7 cellular contexts compared by ENCODE assay signal in the genomic region with DNA sequence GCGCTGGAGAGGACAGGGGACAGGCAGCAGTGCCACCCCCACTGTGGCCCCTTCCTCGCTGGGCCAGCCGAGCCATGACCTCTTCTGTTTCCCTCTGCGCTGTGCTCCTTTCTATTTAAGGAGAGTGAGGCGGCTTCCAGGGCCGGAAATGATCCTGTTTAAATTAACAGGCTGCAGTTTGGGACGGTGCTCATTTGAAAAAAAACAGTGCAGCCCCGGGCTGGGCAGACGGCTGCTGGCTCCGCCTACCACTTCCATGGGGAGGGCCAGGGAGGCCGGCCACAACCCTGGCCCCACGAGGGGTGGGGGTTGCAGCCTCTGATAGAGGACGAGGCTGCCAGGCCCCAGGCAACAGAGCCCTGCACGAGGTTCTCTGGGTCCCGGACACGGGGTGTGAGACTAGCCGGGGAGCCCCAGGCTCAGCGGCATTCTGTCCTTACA. TPM values are rescaled to one million over a fixed set of nuclear protein-coding genes. Genes with fewer than 3 reads are reported as not detected.
DNase-seq lines count a peak whose midpoint lies in the region; TF ChIP-seq lines count a peak whose summit lies in the region.
"Not testable (repeated sequence)": the region's sequence is repeated elsewhere in the genome, so short reads cannot be mapped to it uniquely, and the experiment has no call there.

No MANE protein-coding gene starts in this region.

- H3K9me3 Mint-ChIP-seq in brain, result not testable (repeated sequence)

- H3K27ac ChIP-seq in Peyer's patch (peak overlapping the region in 3 of 4 donors; percentile 42 to 87 (median 62)), smooth muscle cell (ENCODE audit: low read depth) (peak overlapping the region; percentile 66)
- not testable (repeated sequence) for H3K27ac ChIP-seq in iPS-20b (ENCODE audit: low read length)

- not testable (repeated sequence) for H2AFZ ChIP-seq in smooth muscle cell (ENCODE audit: low read depth)

- WGBS in smooth muscle cell (ENCODE audit: low lambda C conversion rate), result 3% methylated on average over 16 of the region's 18 CpGs

- not testable (repeated sequence) for H3K4me1 ChIP-seq in ES-I3 (ENCODE audit: insufficient read depth, low read length); iPS-20b (ENCODE audit: insufficient read depth, low read length)
- H3K4me1 ChIP-seq in Peyer's patch (peaks cover 0 to 38% (median 0%) of the 10 kb centered on the region in 4 donors), smooth muscle cell (ENCODE audit: low read depth) (peaks cover 13% of the 10 kb centered on the region)

- H3K4me1 Mint-ChIP-seq in brain, result peaks cover 40% of the 10 kb centered on the region

- not testable (repeated sequence) for H3F3A ChIP-seq in smooth muscle cell (ENCODE audit: low read depth)

- not testable (repeated sequence) for H3K9me3 ChIP-seq in ES-I3 (ENCODE audit: control insufficient read depth, insufficient read depth, low read length); Peyer's patch; iPS-20b (ENCODE audit: insufficient read depth, low read depth, low read length); smooth muscle cell (replicated peaks; ENCODE audit: low read depth)

- H3K27me3 ChIP-seq in Peyer's patch; iPS-20b (ENCODE audit: insufficient read depth, low read length); smooth muscle cell (ENCODE audit: low read depth): not testable (repeated sequence)

- H3K4me2 ChIP-seq in smooth muscle cell, result peak overlapping the region; percentile 84

- not testable (repeated sequence) for H3K36me3 Mint-ChIP-seq in brain

- H3K4me3 ChIP-seq in Peyer's patch, result peak overlapping the region in 2 of 4 donors; percentile 11 to 34
- H3K4me3 ChIP-seq in iPS-20b (ENCODE audit: low read length), result not testable (repeated sequence)
- H3K4me3 ChIP-seq in smooth muscle cell, result peak overlapping the region; percentile 38

- H3K4me3 Mint-ChIP-seq in brain, result peak overlapping the region; percentile 37 to 72 (median 62)

- TF ChIP-seq CTCF in Peyer's patch (IDR thresholded peaks at IDR 0.05); brain (conservative IDR thresholded peaks at IDR 0.05); smooth muscle cell (IDR thresholded peaks at IDR 0.05; ENCODE audit: borderline replicate concordance, insufficient read depth, poor library complexity, severe bottlenecking): not testable (repeated sequence)

- peak overlapping the region; percentile 12; the same call in 1 of the 2 replicates for H3K9ac ChIP-seq in ES-I3 (ENCODE audit: low read depth, low read length)
- H3K9ac ChIP-seq in iPS-20b (ENCODE audit: low read depth, low read length), result peak overlapping the region; percentile 27; the same call in 1 of the 2 replicates
- not testable (repeated sequence) for H3K9ac ChIP-seq in smooth muscle cell (ENCODE audit: low read depth)

- DNase-seq in Peyer's patch, result peak in 1 of 3 donors; percentile 43
- peak; percentile 49 for DNase-seq in fibroblast of gingiva (ENCODE audit: low read depth)
- peak; percentile 23 for DNase-seq in myocyte (ENCODE audit: low read depth)
- DNase-seq in smooth muscle cell (lab: John Stamatoyannopoulos, UW; ENCODE audit: unreplicated experiment), result not testable (repeated sequence)

- not testable (repeated sequence) for TF ChIP-seq POLR2A in Peyer's patch (IDR thresholded peaks at IDR 0.05)

- H3K27me3 Mint-ChIP-seq in brain, result not testable (repeated sequence)

- H3K36me3 ChIP-seq in ES-I3 (ENCODE audit: insufficient read depth, low read length); Peyer's patch; iPS-20b (ENCODE audit: insufficient read depth, low read depth, low read length); smooth muscle cell (ENCODE audit: low read depth): not testable (repeated sequence)

- peak overlapping the region; percentile 68 to 93 (median 88) for H3K27ac Mint-ChIP-seq in brain

- H3K79me2 ChIP-seq in smooth muscle cell (ENCODE audit: low read depth), result peaks cover 62% of the 10 kb centered on the region

- H4K20me1 ChIP-seq in smooth muscle cell (ENCODE audit: low read depth), result peaks cover 83% of the 10 kb centered on the region

RNA-seq across cellular contexts. Expression of a gene that starts 50.1 kb away (rescaled TPM):
- 10 to 100 TPM; 10.9 to 46.2 (median 18.7) TPM for total RNA-seq in Peyer's patch
- polyA plus RNA-seq in brain (ENCODE audit: insufficient read depth, low read depth, low replicate concordance), result 27.6 TPM
- total RNA-seq in myocyte, result 67.5 and 85.2 TPM in 2 replicates
- 29.1 TPM for polyA plus RNA-seq in myocyte (2012)
- 47.1 and 48.6 TPM in 2 replicates for total RNA-seq in smooth muscle cell
- polyA plus RNA-seq in smooth muscle cell, result 17.1 and 17.7 TPM in 2 replicates
